In the genomic region with DNA sequence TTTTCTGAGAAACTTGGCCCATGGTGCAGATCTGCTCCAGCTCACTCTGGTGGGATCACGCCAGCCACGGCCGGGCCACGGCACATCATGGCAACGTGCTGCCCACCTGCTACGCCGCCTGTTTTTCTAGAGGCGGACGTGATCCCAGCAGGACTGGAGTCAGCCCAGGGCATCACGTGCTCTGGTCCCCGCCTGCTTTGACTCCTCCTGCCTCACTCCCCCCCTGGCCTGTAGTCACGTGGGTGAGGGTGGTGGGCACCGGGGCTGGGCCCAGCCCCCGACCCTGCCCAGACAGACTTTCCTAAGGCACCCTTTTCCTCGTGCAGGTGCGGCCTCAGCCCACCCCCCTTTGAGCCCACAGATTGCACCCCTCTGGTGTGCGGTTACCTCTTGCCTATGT, we compare ENCODE assay signal across 2 cellular contexts. TPM values are rescaled to one million over a fixed set of nuclear protein-coding genes. Genes with fewer than 3 reads are reported as not detected.
"Had no signal": no experiment of that assay in that cellular context is flagged by ENCODE, and none has a peak within 500 bp of the region (broad histone marks: within the 10 kb centered on the region; RNA-seq: fewer than 3 reads in every experiment).

No MANE protein-coding gene starts in this region.

RNA-seq across cellular contexts. Expression of gene CLEC18A, which starts 0.7 kb away (rescaled TPM):
- total RNA-seq: H7 had no signal
- polyA plus RNA-seq: IMR-90 had no signal
